ENCODE assay signal across 5 cellular contexts in the genomic region with DNA sequence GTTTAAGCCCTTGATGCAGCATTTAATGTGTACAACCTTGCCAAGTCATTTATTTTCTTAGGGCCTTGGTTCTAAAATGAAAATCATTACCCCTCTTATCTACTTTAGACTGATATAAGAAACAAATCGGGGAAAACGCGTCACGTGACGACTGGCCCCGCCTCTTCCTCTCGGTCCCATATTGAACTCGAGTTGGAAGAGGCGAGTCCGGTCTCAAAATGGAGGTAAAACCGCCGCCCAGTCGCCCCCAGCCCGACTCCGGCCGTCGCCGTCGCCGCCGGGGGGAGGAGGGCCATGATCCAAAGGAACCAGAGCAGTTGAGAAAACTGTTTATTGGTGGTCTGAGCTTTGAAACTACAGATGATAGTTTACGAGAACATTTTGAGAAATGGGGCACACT.
DNase-seq lines count a peak whose midpoint lies in the region; ATAC-seq, FAIRE-seq and TF ChIP-seq lines count a peak whose summit lies in the region.
"Not testable (repeated sequence)": the region's sequence is repeated elsewhere in the genome, so short reads cannot be mapped to it uniquely, and the experiment has no call there.

No MANE protein-coding gene starts in this region.

- not testable (repeated sequence) for H3K4me1 Mint-ChIP-seq in effector memory CD8-positive, alpha-beta T cell (ENCODE audit: low read depth in 2 of 2); natural killer cell

- CTCF ChIA-PET in PC-9 (lab: Charles Lee): not testable (repeated sequence)

- H4K20me1 ChIP-seq in PC-9 (ENCODE audit: insufficient read depth): not testable (repeated sequence)

- H3K27ac ChIP-seq in PC-9: not testable (repeated sequence)

- peak; percentile 52 for FAIRE-seq in GM12891 (lab: Jason Lieb, UNC)

- H3K4me1 ChIP-seq in PC-9 (replicated peaks; ENCODE audit: insufficient read depth); mucosa of descending colon (ENCODE audit: low read depth): not testable (repeated sequence)

- not testable (repeated sequence) for H3K27ac Mint-ChIP-seq in effector memory CD8-positive, alpha-beta T cell; natural killer cell

- not testable (repeated sequence) for H3K9me3 ChIP-seq in PC-9 (ENCODE audit: insufficient read depth, low read depth); mucosa of descending colon

- H3F3A ChIP-seq in PC-9 (ENCODE audit: insufficient read depth, low read depth): not testable (repeated sequence)

- POLR2A ChIA-PET in PC-9 (lab: Charles Lee; ENCODE audit: unreplicated experiment): not testable (repeated sequence)

- not testable (repeated sequence) for H3K4me3 Mint-ChIP-seq in effector memory CD8-positive, alpha-beta T cell; natural killer cell

- H3K9me2 ChIP-seq in PC-9 (ENCODE audit: insufficient read depth): not testable (repeated sequence)

- ATAC-seq in effector memory CD8-positive, alpha-beta T cell (replicated peaks): peak; percentile 50
- ATAC-seq in mucosa of descending colon (peak; percentile 41), natural killer cell (peak; percentile 48 to 63 (median 57))

- DNase-seq in GM12891 (ENCODE audit: insufficient read length, low spot score); PC-9; effector memory CD8-positive, alpha-beta T cell; mucosa of descending colon; natural killer cell: not testable (repeated sequence)

- 0 out of 2 replicates have a peak overlapping the region, but pooled peaks have one; percentile 22 for H2AFZ ChIP-seq in PC-9

- H3K36me3 ChIP-seq in PC-9 (ENCODE audit: low read depth); mucosa of descending colon (ENCODE audit: low read depth): not testable (repeated sequence)

- H3K27me3 Mint-ChIP-seq in effector memory CD8-positive, alpha-beta T cell; natural killer cell (ENCODE audit: low read depth in 2 of 2): not testable (repeated sequence)

- not testable (repeated sequence) for H3K4me2 ChIP-seq in PC-9

- BruUV-seq in PC-9 (replicated peaks; lab: Mats Ljungman, UMichigan): not testable (repeated sequence)

- TF ChIP-seq CTCF in PC-9 (conservative IDR thresholded peaks at IDR 0.05); mucosa of descending colon (IDR thresholded peaks at IDR 0.05); natural killer cell (IDR thresholded peaks at IDR 0.05): not testable (repeated sequence)

- not testable (repeated sequence) for TF ChIP-seq POLR2A in GM12891 (IDR thresholded peaks at IDR 0.05; ENCODE audit: low read depth, low read length)

- not testable (repeated sequence) for H3K27me3 ChIP-seq in PC-9 (ENCODE audit: insufficient read depth, low read depth)

- intact Hi-C loops in PC-9 (cut with micrococcal nuclease; ENCODE audit: unreplicated experiment); mucosa of descending colon (cut with DNase I, micrococcal nuclease); natural killer cell (cut with micrococcal nuclease): not testable (repeated sequence)

- H3K9me3 Mint-ChIP-seq in effector memory CD8-positive, alpha-beta T cell; natural killer cell: not testable (repeated sequence)

- not testable (repeated sequence) for H3K79me2 ChIP-seq in PC-9 (ENCODE audit: low read depth)

- not testable (repeated sequence) for H3K4me3 ChIP-seq in PC-9, mucosa of descending colon

- not testable (repeated sequence) for H3K36me3 Mint-ChIP-seq in effector memory CD8-positive, alpha-beta T cell (ENCODE audit: insufficient read depth); natural killer cell
